Comparison of ENCODE assay signal across 10 cellular contexts in genomic region chr10:79398642-79399041, GRCh38. TPM values are rescaled to one million over a fixed set of nuclear protein-coding genes. Genes with fewer than 3 reads are reported as not detected.
DNase-seq lines count a peak whose midpoint lies in the region; ATAC-seq and TF ChIP-seq lines count a peak whose summit lies in the region.
"Had no signal": no experiment of that assay in that cellular context is flagged by ENCODE, and none has a peak within 500 bp of the region (broad histone marks: within the 10 kb centered on the region; RNA-seq: fewer than 3 reads in every experiment).

No MANE protein-coding gene starts in this region.

- no peak overlapping the region for H3K4ac ChIP-seq in neuronal stem cell (ENCODE audit: low read length)

- H3K14ac ChIP-seq in neuronal stem cell (ENCODE audit: low read length): no peak overlapping the region

- no peak overlapping the region for H4K91ac ChIP-seq in neuronal stem cell (ENCODE audit: low read depth, low read length, poor library complexity)

- H3K9me3 ChIP-seq in heart left ventricle (no peaks in the 10 kb centered on the region), neuronal stem cell (replicated peaks in 1 of 2; ENCODE audit: control insufficient read depth in 2 of 2, insufficient read depth in 1 of 2, low read depth in 1 of 2, low read length in 2 of 2) (no peaks in the 10 kb centered on the region), upper lobe of right lung (no peaks in the 10 kb centered on the region)

- peak overlapping the region; percentile 88 for H3K18ac ChIP-seq in neuronal stem cell (ENCODE audit: low read length)

- no peak overlapping the region for H2AFZ ChIP-seq in neuronal stem cell (ENCODE audit: low read length)

- ATAC-seq in Right ventricle myocardium inferior (no peak), Right ventricle myocardium superior (ENCODE audit: poor library complexity) (no peak), heart left ventricle (no peak), upper lobe of right lung (no peak)
- ATAC-seq in stimulated activated naive CD8-positive, alpha-beta T cell treated with anti-CD3 and anti-CD28 coated beads, Interleukin-15, amount 100 ng/mL, for 72 hours: no peak
- ATAC-seq in stimulated activated naive CD8-positive, alpha-beta T cell treated with anti-CD3 and anti-CD28 coated beads, Interleukin-15, Interleukin-2, amounts not matched to agents 100 U/mL and 50 U/mL, for 24 hours: no peak

- peaks cover 0 to 24% (median 8%) of the 10 kb centered on the region in 9 donors for H3K36me3 ChIP-seq in heart left ventricle
- no peaks in the 10 kb centered on the region for H3K36me3 ChIP-seq in neuronal stem cell (replicated peaks in 1 of 2; ENCODE audit: control insufficient read depth in 2 of 2, insufficient read depth in 2 of 2, low read length in 2 of 2)
- H3K36me3 ChIP-seq in upper lobe of right lung: no peaks in the 10 kb centered on the region

- no peak overlapping the region for H3K9ac ChIP-seq in neuronal stem cell (ENCODE audit: low read depth, low read length, poor library complexity)

- no peak for TF ChIP-seq CTCF in heart left ventricle (IDR thresholded peaks at IDR 0.05)
- no peak for TF ChIP-seq CTCF in upper lobe of right lung (IDR thresholded peaks at IDR 0.05)

- no peak for TF ChIP-seq POLR2A in heart left ventricle (IDR thresholded peaks at IDR 0.05)

- H2BK120ac ChIP-seq in neuronal stem cell (ENCODE audit: low read depth, low read length): no peak overlapping the region

- peak overlapping the region; percentile 64 for H2AK5ac ChIP-seq in neuronal stem cell (ENCODE audit: low read depth, low read length)

- H2BK15ac ChIP-seq in neuronal stem cell (ENCODE audit: low read length): peak overlapping the region; percentile 65

- H2BK12ac ChIP-seq in neuronal stem cell (ENCODE audit: low read length): no peak overlapping the region

- peak overlapping the region; percentile 47 for H2BK5ac ChIP-seq in neuronal stem cell (ENCODE audit: low read length)

- H3K27me3 ChIP-seq in heart left ventricle: no peaks in the 10 kb centered on the region
- no peaks in the 10 kb centered on the region for H3K27me3 ChIP-seq in neuronal stem cell (ENCODE audit: control insufficient read depth in 3 of 3, insufficient read depth in 3 of 3, low read depth in 1 of 3, low read length in 3 of 3)
- H3K27me3 ChIP-seq in upper lobe of right lung: no peaks in the 10 kb centered on the region

- no peak overlapping the region for H3K27ac Mint-ChIP-seq in stimulated activated naive CD8-positive, alpha-beta T cell treated with anti-CD3 and anti-CD28 coated beads, Interleukin-15, amount 100 ng/mL, for 72 hours

- H4K8ac ChIP-seq in neuronal stem cell (ENCODE audit: low read depth, low read length): no peak overlapping the region

- H3K4me3 ChIP-seq in heart left ventricle (peak overlapping the region in 4 of 12 donors; percentile 13 to 37 (median 20)), neuronal stem cell (ENCODE audit: low read length in 2 of 2) (no peak overlapping the region), upper lobe of right lung (no peak overlapping the region)

- no peak overlapping the region for H3K4me3 Mint-ChIP-seq in stimulated activated naive CD8-positive, alpha-beta T cell treated with anti-CD3 and anti-CD28 coated beads, Interleukin-15, amount 100 ng/mL, for 72 hours

- no peak overlapping the region for H3K4me2 ChIP-seq in neuronal stem cell (ENCODE audit: insufficient read depth, low read length, poor library complexity, severe bottlenecking)

- H3K27ac ChIP-seq in heart left ventricle (peak overlapping the region in 11 of 12 donors; percentile 83 to 98 (median 89)), neuronal stem cell (replicated peaks; ENCODE audit: low read length) (no peak overlapping the region), upper lobe of right lung (peak overlapping the region; percentile 91)

- 86 to 98% (median 90%) methylated on average over 4 of the region's 4 CpGs for WGBS in heart left ventricle, 4 donors
- WGBS in neuronal stem cell (ENCODE audit: extremely low coverage in 2 of 2, insufficient read length in 2 of 2, insufficient replicate concordance in 1 of 2), 2 donors: no CpG with 5 or more reads among the region's 4 CpGs

- intact Hi-C loops in Right ventricle myocardium inferior (cut with DNase I): loop anchor here (2.0 kb wide), 1 partner anchor 46 kb away; the partner anchor contains the start of gene ZCCHC24
- intact Hi-C loops in Right ventricle myocardium superior (cut with DNase I): no loop called here
- intact Hi-C loops in heart left ventricle (cut with DNase I): loop anchor here in 1 of 10 donors (2.0 kb wide), 1 partner anchor 68 kb away; no protein-coding TSS in a partner anchor
- intact Hi-C loops in upper lobe of right lung (cut with DNase I): no loop called here

- H3K23ac ChIP-seq in neuronal stem cell (ENCODE audit: low read depth, low read length, poor library complexity): no peak overlapping the region

- peaks cover 3% of the 10 kb centered on the region for H3K79me1 ChIP-seq in neuronal stem cell (ENCODE audit: low read depth, low read length)

- H3K27me3 Mint-ChIP-seq in stimulated activated naive CD8-positive, alpha-beta T cell treated with anti-CD3 and anti-CD28 coated beads, Interleukin-15, amount 100 ng/mL, for 72 hours: peaks cover 10% of the 10 kb centered on the region

- H3K4me1 ChIP-seq in heart left ventricle (peaks cover 0 to 80% (median 64%) of the 10 kb centered on the region in 12 donors), neuronal stem cell (ENCODE audit: control insufficient read depth in 2 of 2, insufficient read depth in 1 of 2, low read depth in 1 of 2, low read length in 2 of 2) (peaks cover 22 to 29% of the 10 kb centered on the region in 2 donors), upper lobe of right lung (peaks cover 75% of the 10 kb centered on the region)

- DNase-seq in Right ventricle myocardium inferior (ENCODE audit: missing footprints) (peak; percentile 4), Right ventricle myocardium superior (no peak), heart left ventricle (peak in 2 of 5 donors; percentile 16 to 17), neuronal stem cell (ENCODE audit: low spot score) (no peak), upper lobe of right lung (no peak)
- DNase-seq in stimulated activated naive CD8-positive, alpha-beta T cell treated with anti-CD3 and anti-CD28 coated beads, Interleukin-15, amount 100 ng/mL, for 72 hours: no peak
- no peak for DNase-seq in stimulated activated naive CD8-positive, alpha-beta T cell treated with anti-CD3 and anti-CD28 coated beads, Interleukin-15, Interleukin-2, amounts not matched to agents 100 U/mL and 50 U/mL, for 24 hours
- no peak for DNase-seq in activated CD8-positive, alpha-beta memory T cell treated with anti-CD3 and anti-CD28 coated beads for 24 hours
- DNase-seq: activated CD4-positive, alpha-beta T cell treated with anti-CD3 and anti-CD28 coated beads, Interleukin-2, amount 50 U/mL, for 48 hours; activated gamma-delta T cell had no signal

- H3K4me1 Mint-ChIP-seq in stimulated activated naive CD8-positive, alpha-beta T cell treated with anti-CD3 and anti-CD28 coated beads, Interleukin-15, amount 100 ng/mL, for 72 hours: no peaks in the 10 kb centered on the region

- no peaks in the 10 kb centered on the region for H3K9me3 Mint-ChIP-seq in stimulated activated naive CD8-positive, alpha-beta T cell treated with anti-CD3 and anti-CD28 coated beads, Interleukin-15, amount 100 ng/mL, for 72 hours

RNA-seq across cellular contexts. Expression of gene ZCCHC24, which starts 46.8 kb away (rescaled TPM):
- total RNA-seq in Right ventricle myocardium inferior (60.1 TPM), Right ventricle myocardium superior (53.3 TPM), heart left ventricle (100 to 1,000 TPM in 1 of 9 donors, 10 to 100 TPM in 8; 44.8 to 122 (median 51.9) TPM), upper lobe of right lung (32.4 TPM)
- 10 to 100 TPM; 18.7 to 40.7 TPM for polyA plus RNA-seq in heart left ventricle
- 10.6 TPM for polyA plus RNA-seq in neuronal stem cell (2013, experiment 1 of 2)
- polyA plus RNA-seq in neuronal stem cell (2013, experiment 2 of 2): 10.3 TPM

RNA-seq across cellular contexts. Expression of gene PPIF, which starts 51.4 kb away (rescaled TPM):
- total RNA-seq in Right ventricle myocardium inferior (151 TPM), Right ventricle myocardium superior (146 TPM), heart left ventricle (100 to 1,000 TPM in 8 of 9 donors, 10 to 100 TPM in 1; 86.3 to 180 (median 128) TPM), upper lobe of right lung (30.7 TPM)
- polyA plus RNA-seq in heart left ventricle: 100 to 1,000 TPM in 1 of 2 donors, 10 to 100 TPM in 1; 82.8 to 193 TPM
- polyA plus RNA-seq in neuronal stem cell (2013, experiment 1 of 2): 42.1 TPM
- 42.3 TPM for polyA plus RNA-seq in neuronal stem cell (2013, experiment 2 of 2)
